13 cellular contexts compared by ENCODE assay signal in genomic region chr9:74556685-74557084, GRCh38. TPM values are rescaled to one million over a fixed set of nuclear protein-coding genes. Genes with fewer than 3 reads are reported as not detected.
DNase-seq lines count a peak whose midpoint lies in the region; ATAC-seq and TF ChIP-seq lines count a peak whose summit lies in the region.
"Had no signal": no experiment of that assay in that cellular context is flagged by ENCODE, and none has a peak within 500 bp of the region (broad histone marks: within the 10 kb centered on the region; RNA-seq: fewer than 3 reads in every experiment).

No MANE protein-coding gene starts in this region.

- H3K9me3 Mint-ChIP-seq in activated T-cell treated with anti-CD3 and anti-CD28 coated beads, Interleukin-2, amount 50 U/mL, for 4 hours: no peaks in the 10 kb centered on the region
- H3K9me3 Mint-ChIP-seq: activated naive CD4-positive, alpha-beta T cell treated with anti-CD3 and anti-CD28 coated beads, Interleukin-2, amount 50 U/mL, for 24 hours had no signal

- H3K36me3 ChIP-seq in smooth muscle cell (ENCODE audit: low read depth): no peaks in the 10 kb centered on the region

- no peaks in the 10 kb centered on the region for H3K27me3 ChIP-seq in smooth muscle cell (ENCODE audit: low read depth)

- H3K79me2 ChIP-seq in smooth muscle cell (ENCODE audit: low read depth): no peaks in the 10 kb centered on the region

- H2AFZ ChIP-seq in smooth muscle cell (ENCODE audit: low read depth): no peak overlapping the region

- no peaks in the 10 kb centered on the region for H3K4me1 Mint-ChIP-seq in activated T-cell treated with anti-CD3 and anti-CD28 coated beads, Interleukin-2, amount 50 U/mL, for 4 hours (ENCODE audit: low read depth)
- H3K4me1 Mint-ChIP-seq: activated naive CD4-positive, alpha-beta T cell treated with anti-CD3 and anti-CD28 coated beads, Interleukin-2, amount 50 U/mL, for 24 hours had no signal

- no peak overlapping the region for H3K9ac ChIP-seq in smooth muscle cell (ENCODE audit: low read depth)

- DNase-seq in activated T-cell treated with anti-CD3 and anti-CD28 coated beads, Interleukin-2, amount 50 U/mL, for 4 hours: no peak
- DNase-seq in activated T-cell treated with anti-CD3 and anti-CD28 coated beads for 4 hours (no peak), smooth muscle cell (lab: John Stamatoyannopoulos, UW; ENCODE audit: unreplicated experiment) (no peak), RWPE1 (ENCODE audit: low spot score) (no peak), GM19238 (ENCODE audit: insufficient read length, low spot score) (no peak), HEK293T (ENCODE audit: extremely low spot score) (no peak)
- DNase-seq: NCI-H524 had no signal

- peaks cover 14% of the 10 kb centered on the region for H3K4me1 ChIP-seq in smooth muscle cell (ENCODE audit: low read depth)

- TF ChIP-seq CTCF in smooth muscle cell (IDR thresholded peaks at IDR 0.05; ENCODE audit: borderline replicate concordance, insufficient read depth, poor library complexity, severe bottlenecking): no peak
- no peak for TF ChIP-seq CTCF in RWPE1 (conservative IDR thresholded peaks at IDR 0.05; ENCODE audit: low read depth)

- H3K27me3 Mint-ChIP-seq in activated T-cell treated with anti-CD3 and anti-CD28 coated beads, Interleukin-2, amount 50 U/mL, for 4 hours (ENCODE audit: low read depth): no peaks in the 10 kb centered on the region

- 49% methylated on average over 3 of the region's 3 CpGs for WGBS in smooth muscle cell (ENCODE audit: low lambda C conversion rate)

- peak; percentile 71 to 84 for ATAC-seq in activated T-cell treated with anti-CD3 and anti-CD28 coated beads, Interleukin-2, amount 50 U/mL, for 4 hours
- ATAC-seq in GM21717 (IDR thresholded peaks at IDR 0.05; ENCODE audit: unreplicated experiment) (peak; percentile 94), HG03280 (IDR thresholded peaks at IDR 0.05; ENCODE audit: unreplicated experiment) (peak; percentile 69)

- no peak overlapping the region for H3K27ac ChIP-seq in smooth muscle cell (ENCODE audit: low read depth)
- H3K27ac ChIP-seq in RWPE1: no peak overlapping the region

- H3K4me3 ChIP-seq in smooth muscle cell: no peak overlapping the region

- peak overlapping the region; percentile 32 for H3K4me2 ChIP-seq in smooth muscle cell

- H3F3A ChIP-seq in smooth muscle cell (ENCODE audit: low read depth): no peaks in the 10 kb centered on the region

- no peaks in the 10 kb centered on the region for H4K20me1 ChIP-seq in smooth muscle cell (ENCODE audit: low read depth)

- H3K36me3 Mint-ChIP-seq in activated T-cell treated with anti-CD3 and anti-CD28 coated beads, Interleukin-2, amount 50 U/mL, for 4 hours (ENCODE audit: insufficient read depth): no peaks in the 10 kb centered on the region
- H3K36me3 Mint-ChIP-seq: activated naive CD4-positive, alpha-beta T cell treated with anti-CD3 and anti-CD28 coated beads, Interleukin-2, amount 50 U/mL, for 24 hours had no signal

- POLR2A ChIA-PET in RWPE1 (lab: Yijun Ruan, JAX; ENCODE audit: low non-redundant PET) (no interaction called here), HEK293T (lab: Yijun Ruan, JAX) (no interaction called here)

- CTCF ChIA-PET in RWPE1 (lab: Yijun Ruan, JAX): interaction anchor here (1.0 kb wide), 1 partner anchor 16 kb away, joined by 3 read pairs; no protein-coding TSS in a partner anchor
- CTCF ChIA-PET in HEK293T (lab: Yijun Ruan, JAX): no interaction called here

- no peaks in the 10 kb centered on the region for H3K9me3 ChIP-seq in smooth muscle cell (replicated peaks; ENCODE audit: low read depth)

- no peak overlapping the region for H3K4me3 Mint-ChIP-seq in activated T-cell treated with anti-CD3 and anti-CD28 coated beads, Interleukin-2, amount 50 U/mL, for 4 hours
- H3K4me3 Mint-ChIP-seq: activated naive CD4-positive, alpha-beta T cell treated with anti-CD3 and anti-CD28 coated beads, Interleukin-2, amount 50 U/mL, for 24 hours had no signal

TF ChIP-seq in HEK293T, 16 proteins besides CTCF, POLR2A, EP300 and RAD21:
- TF ChIP-seq L3MBTL2 (conservative IDR thresholded peaks at IDR 0.05) (no peak), TARDBP (IDR thresholded peaks at IDR 0.05) (no peak), SP1 (IDR thresholded peaks at IDR 0.05) (no peak), ARNT (IDR thresholded peaks at IDR 0.05) (no peak), SUZ12 (IDR thresholded peaks at IDR 0.05) (no peak), FOXK2 (IDR thresholded peaks at IDR 0.05) (no peak), FOXA1 (IDR thresholded peaks at IDR 0.05) (no peak), LEF1 (IDR thresholded peaks at IDR 0.05; ENCODE audit: borderline replicate concordance) (no peak), PKNOX1 (IDR thresholded peaks at IDR 0.05) (no peak), HDGF (IDR thresholded peaks at IDR 0.05; ENCODE audit: borderline replicate concordance) (no peak), CTBP1 (IDR thresholded peaks at IDR 0.05; ENCODE audit: borderline replicate concordance) (no peak), BHLHE40 (IDR thresholded peaks at IDR 0.05; ENCODE audit: borderline replicate concordance) (no peak)

RNA-seq across cellular contexts. Expression of gene RORB, which starts 59.5 kb away (rescaled TPM):
- under 1 TPM in 1 of 3 donors, not detected in 2; 0.03 TPM for total RNA-seq in activated T-cell treated with anti-CD3 and anti-CD28 coated beads, Interleukin-2, amount 50 U/mL, for 4 hours
- 2.5 and 4.9 TPM in 2 replicates for total RNA-seq in smooth muscle cell
- polyA plus RNA-seq in smooth muscle cell: 0.91 and 0.95 TPM in 2 replicates
- total RNA-seq: epithelial cell of proximal tubule, pulmonary artery endothelial cell had no signal
- polyA plus RNA-seq: AG04450 had no signal
